9 cellular contexts compared by ENCODE assay signal in the genomic region with DNA sequence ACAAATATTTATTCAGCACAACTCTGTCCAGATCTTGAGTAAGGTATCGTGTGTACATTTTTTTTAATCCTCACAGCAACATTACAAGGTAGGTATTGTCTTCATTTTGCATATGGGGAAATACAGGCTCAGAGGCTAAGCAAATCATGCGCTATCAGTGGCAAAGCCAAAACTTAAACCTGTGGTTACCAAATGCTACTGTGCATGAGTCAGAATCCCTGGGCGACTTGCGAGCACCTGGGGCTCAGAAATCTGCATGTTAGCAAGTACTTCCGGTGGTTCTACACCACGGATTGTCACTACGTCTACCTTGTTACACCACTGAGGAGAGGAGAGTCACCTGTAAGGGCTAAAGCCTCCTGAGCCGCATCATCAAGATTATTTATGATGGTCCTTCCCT. TPM values are rescaled to one million over a fixed set of nuclear protein-coding genes. Genes with fewer than 3 reads are reported as not detected.
DNase-seq lines count a peak whose midpoint lies in the region; ATAC-seq and TF ChIP-seq lines count a peak whose summit lies in the region.
"Had no signal": no experiment of that assay in that cellular context is flagged by ENCODE, and none has a peak within 500 bp of the region (broad histone marks: within the 10 kb centered on the region; RNA-seq: fewer than 3 reads in every experiment).

No MANE protein-coding gene starts in this region.

- DNase-seq in activated T-cell treated with anti-CD3 and anti-CD28 coated beads, Interleukin-2, amount 50 U/mL, for 1 hour = peak; percentile 60
- DNase-seq in AML-193 (lab: John Stamatoyannopoulos, UW) (no peak), NCI-H1694 treated with DMSO at 0.1 percent for 48 hours (lab: John Stamatoyannopoulos, UW) (no peak), NCI-H345 (lab: John Stamatoyannopoulos, UW) (no peak), colonic mucosa (no peak)

- ATAC-seq in GM19463 (IDR thresholded peaks at IDR 0.05; ENCODE audit: unreplicated experiment) (peak; percentile 98), HG03432 (IDR thresholded peaks at IDR 0.05; ENCODE audit: unreplicated experiment) (peak; percentile 98)

- TF ChIP-seq CTCF in neutrophil (IDR thresholded peaks at IDR 0.05) = no peak
- TF ChIP-seq CTCF in colonic mucosa (IDR thresholded peaks at IDR 0.05) = no peak

- H3K9me3 ChIP-seq in neutrophil (peaks cover 3% of the 10 kb centered on the region), colonic mucosa (no peaks in the 10 kb centered on the region)

- H3K27me3 ChIP-seq in neutrophil = no peaks in the 10 kb centered on the region
- H3K27me3 ChIP-seq in colonic mucosa = no peaks in the 10 kb centered on the region

- H3K27ac ChIP-seq in neutrophil (peak overlapping the region; percentile 30), colonic mucosa (no peak overlapping the region)

- H3K36me3 ChIP-seq in neutrophil (peaks cover 100% of the 10 kb centered on the region), colonic mucosa (no peaks in the 10 kb centered on the region)

- no peak overlapping the region for H3K9ac ChIP-seq in colonic mucosa (ENCODE audit: low read depth in 2 of 2, low read length in 2 of 2)

- H3K4me1 ChIP-seq in neutrophil (ENCODE audit: control insufficient read depth in 1 of 2, insufficient read depth in 1 of 2, low read depth in 1 of 2, low read length in 1 of 2) = no peaks in the 10 kb centered on the region
- H3K4me1 ChIP-seq in colonic mucosa = no peaks in the 10 kb centered on the region

- intact Hi-C loops in colonic mucosa (cut with DNase I) = no loop called here

- H3K4me3 ChIP-seq in neutrophil (ENCODE audit: low read depth in 1 of 2, low read length in 1 of 2) = no peak overlapping the region
- H3K4me3 ChIP-seq in colonic mucosa = no peak overlapping the region

RNA-seq across cellular contexts. Expression of a gene that starts 21.3 kb away (rescaled TPM):
- total RNA-seq in colonic mucosa = not detected
- total RNA-seq: NCI-H460 had no signal

RNA-seq across cellular contexts. Expression of a gene that starts 43.5 kb away (rescaled TPM):
- 10 to 100 TPM in 1 of 2 donors, 1 to 10 TPM in 1; 8.0 to 13.4 TPM for total RNA-seq in colonic mucosa
- total RNA-seq: NCI-H460 had no signal
